In genomic region chr16:82881517-82881916, GRCh38 we compare ENCODE assay signal across 1 cellular context.
TF ChIP-seq lines count a peak whose summit lies in the region.

No MANE protein-coding gene starts in this region.

TF ChIP-seq in WTC11, 78 proteins besides CTCF, POLR2A, EP300 and RAD21 (continued from another document):
- TF ChIP-seq AR (CRISPR knock-in tag; IDR thresholded peaks at IDR 0.05) = no peak
- TF ChIP-seq ZNF396 (CRISPR knock-in tag; IDR thresholded peaks at IDR 0.05; ENCODE audit: borderline replicate concordance) = no peak
- TF ChIP-seq ERG (CRISPR knock-in tag; IDR thresholded peaks at IDR 0.05) = no peak
- no peak for TF ChIP-seq MXD4 (CRISPR knock-in tag; IDR thresholded peaks at IDR 0.05; ENCODE audit: borderline replicate concordance)
- no peak for TF ChIP-seq NFE2L1 (CRISPR knock-in tag; IDR thresholded peaks at IDR 0.05)
